Comparison of ENCODE assay signal across 19 cellular contexts in the genomic region with DNA sequence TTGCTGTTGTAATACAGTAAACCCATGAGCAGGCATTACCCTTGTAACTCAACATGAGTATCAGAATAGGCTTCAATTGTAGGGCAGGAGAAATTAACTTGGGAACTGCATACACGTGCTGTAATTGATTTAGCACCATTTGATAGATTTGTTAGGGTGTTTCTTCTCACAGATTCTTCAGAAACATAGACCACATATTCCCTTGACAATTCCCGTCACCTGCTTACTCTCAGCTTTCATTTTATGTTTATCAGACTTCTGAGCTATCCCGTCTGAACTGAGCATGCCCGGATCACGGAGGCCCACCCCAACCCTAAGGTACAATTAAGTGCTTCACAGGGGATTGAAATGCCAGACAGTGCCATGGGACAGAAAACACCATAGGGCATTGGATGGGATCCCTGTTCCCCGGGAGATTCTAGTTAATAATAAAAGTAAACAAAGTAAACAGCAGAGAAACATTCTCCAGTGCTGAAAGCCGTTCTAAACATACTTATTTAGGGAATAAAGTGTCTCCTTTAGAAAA.
A peak's percentile ranks its signal among the peaks of the same experiment; 100 is the strongest.
DNase-seq lines count a peak whose midpoint lies in the region; ATAC-seq, FAIRE-seq and TF ChIP-seq lines count a peak whose summit lies in the region.
"Had no signal": no experiment of that assay in that cellular context is flagged by ENCODE, and none has a peak within 500 bp of the region (broad histone marks: within the 10 kb centered on the region; RNA-seq: fewer than 3 reads in every experiment).

No MANE protein-coding gene starts in this region.

- FAIRE-seq in HTR-8/SVneo (lab: Jason Lieb, UNC) = peak; percentile 28
- FAIRE-seq: GM12878, HepG2 had no signal

- H3K9ac ChIP-seq in BLaER1 = no peak overlapping the region

- DNase-seq in Right ventricle myocardium inferior (ENCODE audit: missing footprints) = no peak
- DNase-seq in right atrium auricular region (ENCODE audit: low spot score) = no peak
- DNase-seq in HTR-8/SVneo (ENCODE audit: insufficient read length, low spot score) = no peak
- DNase-seq in tibial artery = no peak
- DNase-seq in foreskin melanocyte = no peak
- DNase-seq: C1 segment of cervical spinal cord; CD4-positive, CD25-positive, alpha-beta regulatory T cell; CD8-positive, alpha-beta memory T cell; COR-L47; DMS 273 treated with DMSO at 0.1 percent for 48 hours; DMS53; DND-41; EL; GOT3; H7 had no signal

- H3K27me3 ChIP-seq in right atrium auricular region = no peaks in the 10 kb centered on the region
- no peaks in the 10 kb centered on the region for H3K27me3 ChIP-seq in BLaER1
- H3K27me3 ChIP-seq in tibial artery = no peaks in the 10 kb centered on the region

- no peaks in the 10 kb centered on the region for H4K20me1 ChIP-seq in BLaER1

- intact Hi-C loops in Right ventricle myocardium inferior (cut with DNase I) = no loop called here
- intact Hi-C loops in tibial artery (cut with DNase I; ENCODE audit: low total_unique reads) = loop anchor here (10.0 kb wide), 1 partner anchor 1311 kb away; no protein-coding TSS in a partner anchor

- no peak for TF ChIP-seq CTCF in right atrium auricular region (IDR thresholded peaks at IDR 0.05)
- TF ChIP-seq CTCF in tibial artery (IDR thresholded peaks at IDR 0.05) = no peak

- H3K27ac ChIP-seq in right atrium auricular region = no peak overlapping the region
- no peak overlapping the region for H3K27ac ChIP-seq in BLaER1
- H3K27ac ChIP-seq in tibial artery = peak overlapping the region; percentile 26 to 55

- H3K36me3 ChIP-seq in right atrium auricular region (no peaks in the 10 kb centered on the region), BLaER1 (no peaks in the 10 kb centered on the region; the same call in 1 of the 2 replicates), tibial artery (no peaks in the 10 kb centered on the region)

- peak overlapping the region; percentile 46 for H3K4me2 ChIP-seq in BLaER1

- peaks cover 0 to 9% of the 10 kb centered on the region in 2 donors for H3K9me3 ChIP-seq in right atrium auricular region
- H3K9me3 ChIP-seq in BLaER1 = peaks cover 11% of the 10 kb centered on the region
- H3K9me3 ChIP-seq in tibial artery = peaks cover 0 to 6% (median 0%) of the 10 kb centered on the region in 3 donors

- ATAC-seq in Right ventricle myocardium inferior = peak; percentile 81
- ATAC-seq: GM12878, HCT116, HepG2 had no signal

- H3K4me3 ChIP-seq in right atrium auricular region (no peak overlapping the region), BLaER1 (no peak overlapping the region), tibial artery (no peak overlapping the region)
- H3K4me3 ChIP-seq: GM12878 had no signal

- H3K4me1 ChIP-seq in right atrium auricular region (no peaks in the 10 kb centered on the region), BLaER1 (peaks cover 54% of the 10 kb centered on the region), tibial artery (peaks cover 0 to 59% (median 13%) of the 10 kb centered on the region in 4 donors)

Comparison
In these comparisons a context has a peak if more than half of its experiments do, and no peak if none do; other contexts are left out.
1. H3K27ac ChIP-seq: peak in tibial artery (2 of 2); none in right atrium auricular region (0 of 2) and BLaER1 (single experiment).